18 cellular contexts compared by ENCODE assay signal in the genomic region with DNA sequence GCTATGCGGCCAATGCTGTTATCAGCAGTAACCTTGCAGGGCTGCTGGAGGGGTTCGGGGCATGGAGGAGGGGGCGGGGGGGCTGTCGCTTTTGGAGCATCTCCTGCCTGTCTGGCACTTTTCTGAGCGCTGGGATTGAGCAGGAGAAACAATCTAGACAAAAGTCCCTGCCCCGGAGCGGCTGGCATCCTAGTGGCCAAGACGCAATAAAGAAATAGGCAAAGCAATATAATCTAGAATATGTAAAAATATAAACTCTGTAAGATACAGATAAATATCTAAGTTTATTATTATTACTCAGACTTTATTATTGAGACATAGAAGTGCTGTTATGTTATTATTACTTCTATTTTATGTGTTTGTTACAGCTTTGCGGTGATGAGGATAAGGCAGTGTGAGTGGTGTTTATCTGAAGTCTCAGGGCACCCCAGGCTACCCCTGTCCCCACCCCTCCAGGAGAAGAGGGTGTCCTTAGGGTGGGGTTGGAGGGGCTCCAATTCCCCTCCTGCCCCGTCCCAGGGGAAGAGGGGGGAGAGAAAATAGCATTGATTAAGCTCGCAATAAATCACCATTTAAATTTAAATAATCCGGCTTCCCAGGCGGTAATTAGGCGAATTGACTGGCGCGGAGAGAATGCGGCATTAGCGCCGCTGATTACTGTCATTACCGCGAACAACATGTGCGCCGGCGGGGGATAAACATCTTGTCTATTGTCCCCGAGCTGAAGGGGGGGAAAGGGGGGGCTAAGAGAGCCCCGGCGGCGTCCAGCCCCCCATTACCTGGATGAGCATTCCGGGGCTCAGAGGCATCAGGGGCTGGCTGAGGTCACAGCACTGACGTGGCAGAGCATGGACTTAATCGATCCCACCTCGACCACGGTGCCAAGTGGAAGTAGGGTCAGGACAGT. TPM values are rescaled to one million over a fixed set of nuclear protein-coding genes. Genes with fewer than 3 reads are reported as not detected.
DNase-seq lines count a peak whose midpoint lies in the region; ATAC-seq and TF ChIP-seq lines count a peak whose summit lies in the region.
"Had no signal": no experiment of that assay in that cellular context is flagged by ENCODE, and none has a peak within 500 bp of the region (broad histone marks: within the 10 kb centered on the region; RNA-seq: fewer than 3 reads in every experiment).

No MANE protein-coding gene starts in this region.

- no peaks in the 10 kb centered on the region for H3K36me3 Mint-ChIP-seq in CD8-positive, alpha-beta memory T cell
- H3K36me3 Mint-ChIP-seq: activated naive CD4-positive, alpha-beta T cell treated with anti-CD3 and anti-CD28 coated beads, Interleukin-2, amount 50 U/mL, for 72 hours; T-cell had no signal

- TF ChIP-seq CTCF in PC-9 (conservative IDR thresholded peaks at IDR 0.05) (no peak), omental fat pad (IDR thresholded peaks at IDR 0.05) (no peak)

- H3K9me3 Mint-ChIP-seq in CD8-positive, alpha-beta memory T cell: no peaks in the 10 kb centered on the region
- H3K9me3 Mint-ChIP-seq: activated naive CD4-positive, alpha-beta T cell treated with anti-CD3 and anti-CD28 coated beads, Interleukin-2, amount 50 U/mL, for 72 hours; T-cell had no signal

- no TSS peak for BruUV-seq in PC-9 (replicated peaks; lab: Mats Ljungman, UMichigan)

- in situ Hi-C loops in HAP-1 (cut with MboI; ENCODE audit: low sequenced_read_pairs): no loop called here

- H3K9me2 ChIP-seq in PC-9 (ENCODE audit: insufficient read depth): no peaks in the 10 kb centered on the region

- no peaks in the 10 kb centered on the region for H4K20me1 ChIP-seq in PC-9 (ENCODE audit: insufficient read depth)

- H3K4me3 Mint-ChIP-seq in CD8-positive, alpha-beta memory T cell: peak overlapping the region in 5 of 7 donors; percentile 11 to 77 (median 20)
- H3K4me3 Mint-ChIP-seq: B cell, T-cell had no signal

- H3K36me3 ChIP-seq in CD8-positive, alpha-beta memory T cell (ENCODE audit: insufficient read depth, low read length): no peaks in the 10 kb centered on the region
- H3K36me3 ChIP-seq in HAP-1 (replicated peaks) (no peaks in the 10 kb centered on the region; the same call in 1 of the 2 replicates), PC-9 (ENCODE audit: low read depth) (no peaks in the 10 kb centered on the region)
- H3K36me3 ChIP-seq: ovary had no signal

- H3K27me3 ChIP-seq in CD8-positive, alpha-beta memory T cell (ENCODE audit: insufficient read depth, low read length, poor library complexity, severe bottlenecking): peaks cover 50% of the 10 kb centered on the region
- no peaks in the 10 kb centered on the region for H3K27me3 ChIP-seq in HAP-1 (ENCODE audit: low read depth)
- H3K27me3 ChIP-seq in PC-9 (ENCODE audit: insufficient read depth, low read depth): peaks cover 58% of the 10 kb centered on the region

- H3K9me3 ChIP-seq in CD8-positive, alpha-beta memory T cell (ENCODE audit: low read length): no peaks in the 10 kb centered on the region
- H3K9me3 ChIP-seq in HAP-1 (no peaks in the 10 kb centered on the region), PC-9 (ENCODE audit: insufficient read depth, low read depth) (no peaks in the 10 kb centered on the region), iPS-18c (ENCODE audit: control insufficient read depth, insufficient read depth, low read length) (peaks cover 2% of the 10 kb centered on the region)
- H3K9me3 ChIP-seq: ovary had no signal

- no peak overlapping the region for H3K4me3 ChIP-seq in CD8-positive, alpha-beta memory T cell (ENCODE audit: low read length)
- H3K4me3 ChIP-seq in HAP-1: peak overlapping the region; percentile 0; the same call in 1 of the 2 replicates
- H3K4me3 ChIP-seq in PC-9: no peak overlapping the region
- peak overlapping the region; percentile 44 for H3K4me3 ChIP-seq in iPS-18c (ENCODE audit: insufficient read depth, low read depth, low read length)
- H3K4me3 ChIP-seq: GM12878, ovary had no signal

- peaks cover 23% of the 10 kb centered on the region for H3K4me1 ChIP-seq in CD8-positive, alpha-beta memory T cell (ENCODE audit: insufficient read depth, low read length)
- peaks cover 13% of the 10 kb centered on the region for H3K4me1 ChIP-seq in HAP-1
- H3K4me1 ChIP-seq in PC-9 (replicated peaks; ENCODE audit: insufficient read depth): 0 out of 2 replicates have a peak, but pooled peaks cover 5% of the 10 kb centered on the region
- H3K4me1 ChIP-seq: foreskin keratinocyte had no signal

- no peaks in the 10 kb centered on the region for H3K79me2 ChIP-seq in PC-9 (ENCODE audit: low read depth)

- peak overlapping the region; percentile 40 for H3K4me2 ChIP-seq in PC-9

- DNase-seq in CD8-positive, alpha-beta memory T cell: no peak
- DNase-seq in HAP-1 (ENCODE audit: low spot score in 2 of 2) (no peak), PC-9 (peak in 1 of 2 experiments; percentile 23), omental fat pad (ENCODE audit: low spot score) (no peak), NCI-H2029 (lab: John Stamatoyannopoulos, UW) (no peak)
- DNase-seq: activated CD4-positive, CD25-positive, alpha-beta regulatory T cell treated with anti-CD3 and anti-CD28 coated beads, Interleukin-2, amount 50 U/mL, for 72 hours; foreskin keratinocyte; mesendoderm; NCI-H2171 treated with DMSO at 0.1 percent for 48 hours; ovary; T-cell had no signal

- ATAC-seq in omental fat pad (ENCODE audit: low FRiP score) (no peak), GM18498 (IDR thresholded peaks at IDR 0.05; ENCODE audit: unreplicated experiment) (no peak), GM18502 (IDR thresholded peaks at IDR 0.05; ENCODE audit: poor library complexity, unreplicated experiment) (no peak)
- ATAC-seq: activated naive CD4-positive, alpha-beta T cell treated with anti-CD3 and anti-CD28 coated beads, Interleukin-2, amount 50 U/mL, for 72 hours; foreskin keratinocyte; GM12878 had no signal

- CTCF ChIA-PET in CD8-positive, alpha-beta memory T cell (lab: Charles Lee): interaction anchor here (0.9 to 3.0 kb wide), 3 partner anchors 10 to 69 kb away, joined by 3 to 29 read pairs (median 6); no protein-coding TSS in a partner anchor
- CTCF ChIA-PET in PC-9 (lab: Charles Lee): interaction anchor here (0.6 to 0.9 kb wide), 4 partner anchors 10 to 269 kb away, joined by 3 to 9 read pairs (median 4); no protein-coding TSS in a partner anchor

- peaks cover 6% of the 10 kb centered on the region; the same call in 1 of the 2 replicates for H3F3A ChIP-seq in PC-9 (ENCODE audit: insufficient read depth, low read depth)

- H3K27ac ChIP-seq in CD8-positive, alpha-beta memory T cell (ENCODE audit: low read depth, low read length): no peak overlapping the region
- H3K27ac ChIP-seq in PC-9: no peak overlapping the region
- H3K27ac ChIP-seq: foreskin keratinocyte, ovary had no signal

- H3K27me3 Mint-ChIP-seq in CD8-positive, alpha-beta memory T cell: peaks cover 53 to 57% of the 10 kb centered on the region in 2 donors

- peak overlapping the region in 1 of 8 donors; percentile 65 for H3K27ac Mint-ChIP-seq in CD8-positive, alpha-beta memory T cell
- H3K27ac Mint-ChIP-seq: activated naive CD4-positive, alpha-beta T cell treated with anti-CD3 and anti-CD28 coated beads, Interleukin-2, amount 50 U/mL, for 72 hours; B cell; T-cell had no signal

- POLR2A ChIA-PET in CD8-positive, alpha-beta memory T cell (lab: Charles Lee): no interaction called here
- POLR2A ChIA-PET in PC-9 (lab: Charles Lee; ENCODE audit: unreplicated experiment): interaction anchor here (1.3 kb wide), 1 partner anchor 13 kb away, joined by 10 read pairs; no protein-coding TSS in a partner anchor

- intact Hi-C loops in PC-9 (cut with micrococcal nuclease; ENCODE audit: unreplicated experiment): no loop called here

- H3K4me1 Mint-ChIP-seq in CD8-positive, alpha-beta memory T cell: peaks cover 8 to 24% (median 10%) of the 10 kb centered on the region in 3 donors

- no peak overlapping the region for H2AFZ ChIP-seq in PC-9

RNA-seq across cellular contexts. Expression of a gene that starts 3.2 kb away (rescaled TPM):
- under 1 TPM; 0.24 to 0.37 TPM for total RNA-seq in CD8-positive, alpha-beta memory T cell
- not detected for polyA plus RNA-seq in CD8-positive, alpha-beta memory T cell
- 1.4 and 3.7 TPM in 2 replicates for total RNA-seq in PC-9 (2021)
- total RNA-seq in omental fat pad: 1 to 10 TPM in 2 of 4 donors, not detected in 2; 1.3 to 1.4 TPM
- total RNA-seq: Daoy had no signal

RNA-seq across cellular contexts. Expression of a gene that starts 25.6 kb away (rescaled TPM):
- 10 to 100 TPM; 52.9 to 57.3 TPM for total RNA-seq in CD8-positive, alpha-beta memory T cell
- 136 TPM for polyA plus RNA-seq in CD8-positive, alpha-beta memory T cell
- 46.3 and 76.5 TPM in 2 replicates for total RNA-seq in PC-9 (2021)
- 10 to 100 TPM; 17.5 to 35.0 (median 22.8) TPM for total RNA-seq in omental fat pad

Comparison
In these comparisons a context has a peak if more than half of its experiments do, and no peak if none do; other contexts are left out.
1. H3K4me3 ChIP-seq: peak in HAP-1 (single experiment) and iPS-18c (single experiment); none in CD8-positive, alpha-beta memory T cell (single experiment) and PC-9 (single experiment).